13 cellular contexts compared by ENCODE assay signal in genomic region chr5:33313150-33313549, GRCh38.
A peak's percentile ranks its signal among the peaks of the same experiment; 100 is the strongest.
DNase-seq lines count a peak whose midpoint lies in the region; ATAC-seq, FAIRE-seq and TF ChIP-seq lines count a peak whose summit lies in the region.
"Had no signal": no experiment of that assay in that cellular context is flagged by ENCODE, and none has a peak within 500 bp of the region (broad histone marks: within the 10 kb centered on the region; RNA-seq: fewer than 3 reads in every experiment).

No MANE protein-coding gene starts in this region.

- FAIRE-seq in H1 (lab: Jason Lieb, UNC): no peak
- no peak for FAIRE-seq in D721Med (lab: Jason Lieb, UNC)
- FAIRE-seq: G401.6 had no signal

- TF ChIP-seq CTCF in H1 (IDR thresholded peaks at IDR 0.05; ENCODE audit: control extremely low read depth in 1 of 3, insufficient read depth in 1 of 3, low read depth in 1 of 3, low read length in 3 of 3): no peak
- TF ChIP-seq CTCF in omental fat pad (IDR thresholded peaks at IDR 0.05): no peak
- TF ChIP-seq CTCF in D721Med (IDR thresholded peaks at IDR 0.05; ENCODE audit: insufficient read depth, missing control alignments): no peak
- TF ChIP-seq CTCF in CD4-positive, alpha-beta T cell (IDR thresholded peaks at IDR 0.05): no peak
- TF ChIP-seq CTCF in suprapubic skin (IDR thresholded peaks at IDR 0.05): no peak

- POLR2A ChIA-PET in H1 (lab: Charles Lee; ENCODE audit: partially characterized antibody): no interaction called here
- POLR2A ChIA-PET in CD4-positive, alpha-beta T cell (lab: Charles Lee): no interaction called here

- TF ChIP-seq POLR2A in H1 (IDR thresholded peaks at IDR 0.05; ENCODE audit: control extremely low read depth in 1 of 2, low read depth in 2 of 2, low read length in 2 of 2): no peak
- no peak for TF ChIP-seq POLR2A in suprapubic skin (IDR thresholded peaks at IDR 0.05)

- CTCF ChIA-PET in H1 (lab: Charles Lee; ENCODE audit: partially characterized antibody): interaction anchor here (3.8 kb wide), 1 partner anchor 15 kb away, joined by 22 read pairs; no protein-coding TSS in a partner anchor
- CTCF ChIA-PET in CD4-positive, alpha-beta T cell (lab: Charles Lee): no interaction called here

- H4K8ac ChIP-seq in H1 (ENCODE audit: extremely low read depth, insufficient read depth, low read length): no peak overlapping the region

- no peak overlapping the region for H2AK5ac ChIP-seq in H1 (ENCODE audit: low read depth, low read length)

- H3K4me1 ChIP-seq in H1 (replicated peaks in 1 of 4; ENCODE audit: control insufficient read depth in 3 of 4, insufficient read depth in 4 of 4, low read length in 3 of 4) (no peaks in the 10 kb centered on the region), suprapubic skin (no peaks in the 10 kb centered on the region)
- H3K4me1 ChIP-seq: Peyer's patch had no signal

- no peak overlapping the region for H3K27ac Mint-ChIP-seq in CD4-positive, alpha-beta T cell
- H3K27ac Mint-ChIP-seq: activated CD4-positive, alpha-beta T cell treated with anti-CD3 and anti-CD28 coated beads, Interleukin-2, amount 10 ng/mL, durations not matched to agents 24 days and 14 days; nephron progenitor cell had no signal

- no peak overlapping the region for H2AFZ ChIP-seq in H1 (ENCODE audit: low read length)

- peak; percentile 36 for ATAC-seq in omental fat pad (ENCODE audit: low FRiP score)
- no peak for ATAC-seq in CD4-positive, alpha-beta T cell (ENCODE audit: poor library complexity)

- no peak overlapping the region for H3K14ac ChIP-seq in H1 (ENCODE audit: insufficient read length)

- no peaks in the 10 kb centered on the region for H3K23me2 ChIP-seq in H1 (ENCODE audit: low read depth, low read length)

- no peak for TF ChIP-seq RAD21 in H1 (IDR thresholded peaks at IDR 0.05 in 1 of 2, conservative IDR thresholded peaks at IDR 0.05 in 1 of 2; ENCODE audit: low read depth in 2 of 2, low read length in 2 of 2)

- H3K18ac ChIP-seq in H1 (ENCODE audit: extremely low read depth, low read length): no peak overlapping the region

- no peak overlapping the region for H2BK12ac ChIP-seq in H1 (ENCODE audit: low read depth, low read length)

- TF ChIP-seq EP300 in H1 (IDR thresholded peaks at IDR 0.05; ENCODE audit: borderline replicate concordance in 1 of 2, low read depth in 2 of 2, low read length in 2 of 2) (no peak), suprapubic skin (IDR thresholded peaks at IDR 0.05) (no peak)

- 84% methylated on average over 3 of the region's 3 CpGs; no CpG with 5 or more reads in 1 of the 2 experiments for WGBS in H1 (ENCODE audit: extremely low coverage in 1 of 2, insufficient coverage in 1 of 2, insufficient read length in 1 of 2, insufficient replicate concordance in 2 of 2, low coverage in 1 of 2, low lambda C conversion rate in 2 of 2, missing lambda C conversion rate in 1 of 2), 2 experiments
- 94% methylated on average over 3 of the region's 3 CpGs for WGBS in suprapubic skin

- H3K4me3 ChIP-seq in H1 (ENCODE audit: extremely low read depth in 1 of 4, insufficient read depth in 2 of 4, low read depth in 3 of 4, low read length in 4 of 4) (no peak overlapping the region), suprapubic skin (no peak overlapping the region)
- H3K4me3 ChIP-seq: Peyer's patch had no signal

- no peaks in the 10 kb centered on the region for H4K20me1 ChIP-seq in H1 (replicated peaks in 1 of 2; ENCODE audit: control insufficient read depth in 1 of 2, insufficient read depth in 2 of 2, low read length in 2 of 2)

- H2BK20ac ChIP-seq in H1 (ENCODE audit: low read length): no peak overlapping the region

- no peaks in the 10 kb centered on the region for H3K79me2 ChIP-seq in H1 (ENCODE audit: control insufficient read depth in 1 of 2, insufficient read depth in 2 of 2, low read length in 2 of 2)

- H3K27me3 ChIP-seq in H1 (replicated peaks in 1 of 4; ENCODE audit: control insufficient read depth in 3 of 4, extremely low read depth in 1 of 4, insufficient read depth in 3 of 4, low read length in 3 of 4) (no peaks in the 10 kb centered on the region), suprapubic skin (no peaks in the 10 kb centered on the region)
- no peaks in the 10 kb centered on the region for H3K27me3 ChIP-seq in CD4-positive, alpha-beta T cell (ENCODE audit: control insufficient read depth, insufficient read depth, low read length)
- H3K27me3 ChIP-seq: Peyer's patch had no signal

- H3K27me3 Mint-ChIP-seq in CD4-positive, alpha-beta T cell: no peaks in the 10 kb centered on the region
- H3K27me3 Mint-ChIP-seq: activated CD4-positive, alpha-beta T cell treated with anti-CD3 and anti-CD28 coated beads, Interleukin-2, amount 10 ng/mL, durations not matched to agents 24 days and 14 days had no signal

- no peak overlapping the region for H2BK120ac ChIP-seq in H1 (replicated peaks; ENCODE audit: low read depth, low read length)

- H3K36me3 ChIP-seq in H1 (ENCODE audit: control insufficient read depth in 2 of 4, insufficient read depth in 4 of 4, low read length in 3 of 4) (no peaks in the 10 kb centered on the region), suprapubic skin (no peaks in the 10 kb centered on the region)
- H3K36me3 ChIP-seq: Peyer's patch had no signal

- no peak overlapping the region for H3K4me2 ChIP-seq in H1 (ENCODE audit: insufficient read depth in 1 of 2, low read depth in 2 of 2, low read length in 2 of 2)

- DNase-seq in EL (peak; percentile 94), NCI-H69 (lab: John Stamatoyannopoulos, UW) (peak; percentile 47), H1 (ENCODE audit: low read depth in 1 of 2, low spot score in 2 of 2) (no peak), omental fat pad (ENCODE audit: low spot score) (no peak), HuH-7 (ENCODE audit: low spot score) (no peak), D721Med (ENCODE audit: insufficient read length, low spot score) (no peak), suprapubic skin (ENCODE audit: low spot score in 2 of 2) (no peak)
- no peak for DNase-seq in CD4-positive, alpha-beta T cell
- DNase-seq: activated CD4-positive, alpha-beta T cell treated with anti-CD3 and anti-CD28 coated beads, Interleukin-2, amount 10 ng/mL, durations not matched to agents 24 days and 14 days; hypothalamus; nephron progenitor cell had no signal

- H3K27ac ChIP-seq in H1 (ENCODE audit: low read depth, low read length) (no peak overlapping the region), suprapubic skin (no peak overlapping the region)
- no peak overlapping the region for H3K27ac ChIP-seq in CD4-positive, alpha-beta T cell (ENCODE audit: low read depth, low read length)
- H3K27ac ChIP-seq: Peyer's patch had no signal

- no peaks in the 10 kb centered on the region for H3K4me1 Mint-ChIP-seq in CD4-positive, alpha-beta T cell (ENCODE audit: low read depth)
- H3K4me1 Mint-ChIP-seq: activated CD4-positive, alpha-beta T cell treated with anti-CD3 and anti-CD28 coated beads, Interleukin-2, amount 10 ng/mL, durations not matched to agents 24 days and 14 days; nephron progenitor cell had no signal

- H3K23ac ChIP-seq in H1 (ENCODE audit: insufficient read length): no peak overlapping the region

- no peak overlapping the region for H4K91ac ChIP-seq in H1 (replicated peaks; ENCODE audit: insufficient read length, low read length)

- no peak overlapping the region for H4K5ac ChIP-seq in H1 (ENCODE audit: insufficient read length, low read depth, low read length)

- no peak overlapping the region for H2BK5ac ChIP-seq in H1 (ENCODE audit: low read depth, low read length)

- no peak overlapping the region for H2BK15ac ChIP-seq in H1 (ENCODE audit: low read length)

- no peaks in the 10 kb centered on the region for H3K36me3 Mint-ChIP-seq in CD4-positive, alpha-beta T cell (ENCODE audit: low read depth)

- H3K9me3 Mint-ChIP-seq in CD4-positive, alpha-beta T cell: no peaks in the 10 kb centered on the region
- H3K9me3 Mint-ChIP-seq: activated CD4-positive, alpha-beta T cell treated with anti-CD3 and anti-CD28 coated beads, Interleukin-2, amount 10 ng/mL, durations not matched to agents 24 days and 14 days; nephron progenitor cell had no signal

- H3K56ac ChIP-seq in H1 (replicated peaks; ENCODE audit: insufficient read length, low read depth, low read length): no peak overlapping the region

- no peak overlapping the region for H3K4me3 Mint-ChIP-seq in CD4-positive, alpha-beta T cell
- H3K4me3 Mint-ChIP-seq: activated CD4-positive, alpha-beta T cell treated with anti-CD3 and anti-CD28 coated beads, Interleukin-2, amount 10 ng/mL, durations not matched to agents 24 days and 14 days; nephron progenitor cell had no signal

- intact Hi-C loops in CD4-positive, alpha-beta T cell (cut with DNase I, micrococcal nuclease): no loop called here

- H3K9ac ChIP-seq in H1 (replicated peaks in 1 of 4; ENCODE audit: extremely low read depth in 1 of 4, low read depth in 3 of 4, low read length in 3 of 4): no peak overlapping the region

- H3K9me3 ChIP-seq in H1 (ENCODE audit: insufficient read depth in 2 of 2, low read depth in 1 of 2, low read length in 1 of 2): no peaks in the 10 kb centered on the region
- H3K9me3 ChIP-seq in CD4-positive, alpha-beta T cell (ENCODE audit: control insufficient read depth, low read length): no peaks in the 10 kb centered on the region
- peaks cover 4% of the 10 kb centered on the region for H3K9me3 ChIP-seq in suprapubic skin
- H3K9me3 ChIP-seq: Peyer's patch had no signal

- H3K79me1 ChIP-seq in H1 (ENCODE audit: low read depth, low read length): no peaks in the 10 kb centered on the region

- no peak overlapping the region for H3K4ac ChIP-seq in H1 (replicated peaks; ENCODE audit: insufficient read length, low read depth, low read length)

TF ChIP-seq in H1, 55 proteins besides CTCF, POLR2A, EP300 and RAD21:
- no peak for TF ChIP-seq RNF2 (IDR thresholded peaks at IDR 0.05; ENCODE audit: borderline replicate concordance, low read depth, low read length, missing control alignments, poor library complexity, severe bottlenecking)
- peak; percentile 92 for TF ChIP-seq SRF (IDR thresholded peaks at IDR 0.05; ENCODE audit: low read depth, low read length)
- no peak for TF ChIP-seq SUZ12 (IDR thresholded peaks at IDR 0.05; ENCODE audit: low read length)

Comparison
In these comparisons a context has a peak if more than half of its experiments do, and no peak if none do; other contexts are left out.
1. DNase-seq: peak in EL (single experiment) and NCI-H69 (single experiment); none in H1 (0 of 2), omental fat pad (single experiment), HuH-7 (single experiment), D721Med (single experiment), CD4-positive, alpha-beta T cell (0 of 10) and suprapubic skin (0 of 2).